15 cellular contexts compared by ENCODE assay signal in genomic region chr12:119901670-119902069, GRCh38.
"Had no signal": no experiment of that assay in that cellular context is flagged by ENCODE, and none has a peak within 500 bp of the region (broad histone marks: within the 10 kb centered on the region; RNA-seq: fewer than 3 reads in every experiment).

No MANE protein-coding gene starts in this region.

- H3K4me3 Mint-ChIP-seq: immature natural killer cell, memory B cell, mesothelial cell of epicardium, natural killer cell, neural crest cell, type B pancreatic cell had no signal

- H3K36me3 Mint-ChIP-seq: immature natural killer cell, memory B cell, mesothelial cell of epicardium, natural killer cell, type B pancreatic cell had no signal

- H3K4me3 ChIP-seq: esophagus squamous epithelium, left ventricle myocardium inferior, lower lobe of right lung, ovary, stomach had no signal

- H3K27me3 ChIP-seq: foreskin keratinocyte, ovary, stomach had no signal

- H3K4me1 ChIP-seq: esophagus squamous epithelium, foreskin keratinocyte, lower lobe of right lung, stomach had no signal

- FAIRE-seq: small intestine, urothelium cell line had no signal

- H3K27me3 Mint-ChIP-seq: memory B cell, type B pancreatic cell had no signal

- DNase-seq: esophagus squamous epithelium, ovary had no signal

- H3K36me3 ChIP-seq: esophagus squamous epithelium, left ventricle myocardium inferior, lower lobe of right lung, ovary, stomach had no signal

- H3K4me1 Mint-ChIP-seq: neural crest cell had no signal

- H3K27ac ChIP-seq: esophagus squamous epithelium, foreskin keratinocyte, left ventricle myocardium inferior, lower lobe of right lung, ovary, stomach had no signal

- H3K9me3 Mint-ChIP-seq: immature natural killer cell, memory B cell, mesothelial cell of epicardium, natural killer cell, neural crest cell, type B pancreatic cell had no signal

- H3K27ac Mint-ChIP-seq: immature natural killer cell, memory B cell, mesothelial cell of epicardium, natural killer cell, progenitor cell of endocrine pancreas, type B pancreatic cell had no signal

- H3K9me3 ChIP-seq: esophagus squamous epithelium, left ventricle myocardium inferior, lower lobe of right lung, ovary, stomach had no signal
